ENCODE assay signal across 8 cellular contexts in the genomic region with DNA sequence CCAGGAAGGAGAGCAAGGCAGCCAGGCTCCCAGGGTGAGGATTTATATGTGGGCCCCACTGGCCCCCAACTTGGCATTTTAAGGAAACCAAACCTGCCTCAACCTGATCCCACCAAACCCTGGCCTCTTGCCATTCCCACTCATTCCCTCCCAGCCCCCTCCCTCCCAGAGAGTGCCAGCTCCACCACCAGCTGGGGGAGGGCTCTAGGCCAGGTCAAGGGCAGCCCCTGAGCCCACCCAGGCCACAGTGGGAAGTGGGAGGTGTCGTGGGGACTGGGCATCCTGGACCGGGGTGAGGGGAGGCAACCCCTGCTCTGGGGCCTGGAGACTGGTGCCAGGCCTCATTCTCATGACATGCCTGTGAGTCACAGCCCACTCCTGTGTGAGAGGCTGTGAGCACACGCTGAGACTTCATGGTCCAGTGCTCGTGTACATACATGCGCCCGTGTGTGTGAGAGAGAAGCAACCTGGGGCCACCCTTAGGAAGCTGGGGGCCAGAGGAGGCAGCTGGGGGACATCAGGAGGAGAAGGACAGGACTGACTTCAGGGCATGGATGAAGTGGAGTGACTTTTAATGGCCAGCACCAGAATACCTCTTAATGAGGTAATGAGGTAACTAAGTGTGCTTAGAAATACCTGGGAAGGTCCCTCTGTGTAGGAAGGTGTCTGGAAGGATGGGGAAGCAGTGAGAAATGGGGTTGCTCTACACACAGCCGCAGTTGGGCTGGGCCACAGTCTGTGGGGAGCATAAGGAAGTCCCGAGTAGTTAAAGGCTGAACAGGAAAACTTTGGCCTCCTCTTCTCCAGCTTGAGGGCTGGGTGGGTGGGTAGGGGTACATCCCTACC. TPM values are rescaled to one million over a fixed set of nuclear protein-coding genes. Genes with fewer than 3 reads are reported as not detected.
DNase-seq lines count a peak whose midpoint lies in the region; ATAC-seq, FAIRE-seq and TF ChIP-seq lines count a peak whose summit lies in the region.

A gene (minus strand): TSS at position 316 of the 846 bp plus-strand sequence. CDS start 1,967 bp downstream, outside the sequence.

- no peaks in the 10 kb centered on the region for H3K27me3 ChIP-seq in Peyer's patch
- H3K27me3 ChIP-seq in right cardiac atrium (ENCODE audit: control insufficient read depth, insufficient read depth) = no peaks in the 10 kb centered on the region
- H3K27me3 ChIP-seq in gastrocnemius medialis = no peaks in the 10 kb centered on the region

- FAIRE-seq in HTR-8/SVneo (lab: Jason Lieb, UNC) = no peak

- 55% methylated on average over 8 of the region's 8 CpGs for WGBS in right cardiac atrium

- no peak for TF ChIP-seq CTCF in Calu3 (IDR thresholded peaks at IDR 0.05; ENCODE audit: unreplicated experiment)
- TF ChIP-seq CTCF in Peyer's patch (IDR thresholded peaks at IDR 0.05) = no peak
- TF ChIP-seq CTCF in gastrocnemius medialis (IDR thresholded peaks at IDR 0.05 in 4 of 5, conservative IDR thresholded peaks at IDR 0.05 in 1 of 5) = no peak

- peak within 1 kb of the TSS; percentile 36 for H3K4me3 Mint-ChIP-seq in Calu3 (ENCODE audit: low read depth, unreplicated experiment)
- H3K4me3 Mint-ChIP-seq in activated naive CD8-positive, alpha-beta T cell treated with anti-CD3 and anti-CD28 coated beads for 36 hours = peak within 1 kb of the TSS; percentile 68

- in situ Hi-C loops in gastrocnemius medialis (cut with MboI; ENCODE audit: low sequenced_read_pairs in 4 of 4) = loop anchor here in 3 of 4 donors (5.0 to 10.0 kb wide), 2 partner anchors 33 to 51 kb away; no protein-coding TSS in a partner anchor

- H3K27ac ChIP-seq in Peyer's patch = peak within 1 kb of the TSS; percentile 69 to 99 (median 94)
- peak within 1 kb of the TSS; percentile 76 for H3K27ac ChIP-seq in right cardiac atrium (ENCODE audit: low read length)
- H3K27ac ChIP-seq in gastrocnemius medialis = peak within 1 kb of the TSS; percentile 87 to 94 (median 92)

- peak; percentile 64 for ATAC-seq in HG02759 (IDR thresholded peaks at IDR 0.05; ENCODE audit: unreplicated experiment)
- peak; percentile 18 to 55 for ATAC-seq in right cardiac atrium
- ATAC-seq in gastrocnemius medialis = peak; percentile 48 to 65

- CTCF ChIA-PET in Calu3 (lab: Charles Lee) = interaction anchor here (0.6 to 2.1 kb wide), 16 partner anchors 10 to 107 kb away, joined by 3 to 61 read pairs (median 6); a partner anchor contains a TSS

- BruUV-seq in Calu3 (replicated peaks; lab: Mats Ljungman, UMichigan) = TSS peak; percentile 16

- DNase-seq in Calu3 (peak; percentile 63), Peyer's patch (peak in 2 of 3 donors; percentile 69 to 84), right cardiac atrium (peak in 2 of 3 donors; percentile 66 to 67), gastrocnemius medialis (peak; percentile 67 to 77), HTR-8/SVneo (ENCODE audit: insufficient read length, low spot score) (no peak), NCI-H1048 (lab: John Stamatoyannopoulos, UW) (no peak)
- DNase-seq in activated naive CD8-positive, alpha-beta T cell treated with anti-CD3 and anti-CD28 coated beads for 36 hours = peak; percentile 49

- peak within 1 kb of the TSS in 1 of 4 donors; percentile 25 for H3K4me3 ChIP-seq in Peyer's patch
- no peak within 1 kb of the TSS for H3K4me3 ChIP-seq in right cardiac atrium (ENCODE audit: low read length)
- H3K4me3 ChIP-seq in gastrocnemius medialis = peak within 1 kb of the TSS in 1 of 4 donors; percentile 8

- no peaks in the 10 kb centered on the region for H3K27me3 Mint-ChIP-seq in Calu3 (ENCODE audit: unreplicated experiment)
- peaks cover 4% of the 10 kb centered on the region for H3K27me3 Mint-ChIP-seq in activated naive CD8-positive, alpha-beta T cell treated with anti-CD3 and anti-CD28 coated beads for 36 hours

- intact Hi-C loops in Calu3 (cut with micrococcal nuclease; ENCODE audit: unreplicated experiment) (loop anchor here (5.0 kb wide), 1 partner anchor 213 kb away; no protein-coding TSS in a partner anchor), right cardiac atrium (cut with DNase I) (loop anchor here in 2 of 4 donors (5.0 kb wide), 2 partner anchors 33 to 53 kb away; no protein-coding TSS in a partner anchor), gastrocnemius medialis (cut with DNase I; ENCODE audit: low total_unique reads) (loop anchor here (1.0 to 10.0 kb wide), 5 partner anchors 75 to 422 kb away; a partner anchor contains a TSS)

- H3K36me3 Mint-ChIP-seq in Calu3 (ENCODE audit: insufficient read depth, unreplicated experiment) = peaks cover 44% of the 10 kb centered on the region
- H3K36me3 Mint-ChIP-seq in activated naive CD8-positive, alpha-beta T cell treated with anti-CD3 and anti-CD28 coated beads for 36 hours = no peaks in the 10 kb centered on the region

- H3K27ac Mint-ChIP-seq in Calu3 (ENCODE audit: unreplicated experiment) = peak within 1 kb of the TSS; percentile 96
- peak within 1 kb of the TSS; percentile 91 for H3K27ac Mint-ChIP-seq in activated naive CD8-positive, alpha-beta T cell treated with anti-CD3 and anti-CD28 coated beads for 36 hours

- peaks cover 12 to 33% (median 19%) of the 10 kb centered on the region in 4 donors for H3K4me1 ChIP-seq in Peyer's patch
- H3K4me1 ChIP-seq in right cardiac atrium (ENCODE audit: control insufficient read depth, insufficient read depth, low read length) = peaks cover 22% of the 10 kb centered on the region
- peaks cover 27 to 38% of the 10 kb centered on the region in 2 donors for H3K4me1 ChIP-seq in gastrocnemius medialis

- H3K9me3 ChIP-seq in Peyer's patch = no peaks in the 10 kb centered on the region
- no peaks in the 10 kb centered on the region for H3K9me3 ChIP-seq in right cardiac atrium (ENCODE audit: control insufficient read depth, low read length)
- no peaks in the 10 kb centered on the region for H3K9me3 ChIP-seq in gastrocnemius medialis

- no peaks in the 10 kb centered on the region for H3K36me3 ChIP-seq in Peyer's patch
- H3K36me3 ChIP-seq in gastrocnemius medialis = no peaks in the 10 kb centered on the region

- no peaks in the 10 kb centered on the region for H3K9me3 Mint-ChIP-seq in Calu3 (ENCODE audit: low read depth, unreplicated experiment)
- H3K9me3 Mint-ChIP-seq in activated naive CD8-positive, alpha-beta T cell treated with anti-CD3 and anti-CD28 coated beads for 36 hours = no peaks in the 10 kb centered on the region

- peaks cover 59% of the 10 kb centered on the region for H3K4me1 Mint-ChIP-seq in Calu3 (ENCODE audit: low read depth, unreplicated experiment)
- peaks cover 33% of the 10 kb centered on the region for H3K4me1 Mint-ChIP-seq in activated naive CD8-positive, alpha-beta T cell treated with anti-CD3 and anti-CD28 coated beads for 36 hours

- TF ChIP-seq POLR2A in Peyer's patch (IDR thresholded peaks at IDR 0.05) (peak in 1 of 2 donors; percentile 81), gastrocnemius medialis (IDR thresholded peaks at IDR 0.05) (peak; percentile 29 to 33)

RNA-seq across cellular contexts. Expression of the gene that starts here (rescaled TPM):
- 11.1 and 14.1 TPM in 2 replicates for total RNA-seq in Calu3 (2022)
- total RNA-seq in Peyer's patch = not detected
- total RNA-seq in activated naive CD8-positive, alpha-beta T cell treated with anti-CD3 and anti-CD28 coated beads for 36 hours = under 1 TPM in 1 of 2 experiments, not detected in 1; 0.60 TPM
- 1 to 10 TPM in 1 of 4 donors, under 1 TPM in 3; 0.92 to 1.2 (median 0.97) TPM for total RNA-seq in right cardiac atrium
- 3.7 TPM for polyA plus RNA-seq in right cardiac atrium
- 10 to 100 TPM in 1 of 4 donors, not detected in 3; 14.7 TPM for total RNA-seq in gastrocnemius medialis

Comparison
In these comparisons a context has a peak if more than half of its experiments do, and no peak if none do; other contexts are left out.
1. Peak in DNase-seq and H3K27ac ChIP-seq in Peyer's patch; RNA of the gene not detected or under 1 TPM.
2. Peak in DNase-seq in activated naive CD8-positive, alpha-beta T cell treated with anti-CD3 and anti-CD28 coated beads for 36 hours; RNA of the gene not detected or under 1 TPM.
3. DNase-seq: peak in Calu3 (single experiment), right cardiac atrium (2 of 3) and gastrocnemius medialis (2 of 2); none in HTR-8/SVneo (single experiment) and NCI-H1048 (single experiment).
4. Peak in every context shown above with its lines, with median percentiles within 50 percentile points of each other: ATAC-seq and H3K27ac ChIP-seq.